Comparison of ENCODE assay signal across 22 cellular contexts in the genomic region with DNA sequence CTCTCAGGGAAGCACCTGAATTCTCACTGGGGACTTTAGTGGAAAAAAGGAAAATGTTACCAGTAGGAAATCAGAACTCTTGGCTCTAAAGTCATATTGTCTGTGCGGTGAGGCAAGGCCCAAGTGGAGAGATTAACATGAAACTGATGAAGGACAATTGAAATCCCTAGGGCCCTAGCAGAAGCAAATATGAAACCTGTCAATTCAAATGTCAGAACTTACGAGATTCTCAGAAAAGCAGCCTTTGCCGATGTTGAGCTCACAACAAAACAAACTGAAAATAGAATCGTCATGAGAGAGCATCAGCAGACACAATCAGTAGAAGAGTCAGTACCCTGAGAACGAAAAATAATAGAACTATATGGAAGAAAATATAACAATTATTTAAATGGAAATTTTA.
DNase-seq lines count a peak whose midpoint lies in the region; ATAC-seq, FAIRE-seq and TF ChIP-seq lines count a peak whose summit lies in the region.
"Had no signal": no experiment of that assay in that cellular context is flagged by ENCODE, and none has a peak within 500 bp of the region (broad histone marks: within the 10 kb centered on the region; RNA-seq: fewer than 3 reads in every experiment).

No MANE protein-coding gene starts in this region.

- peak; percentile 84 for ATAC-seq in GM18873 (IDR thresholded peaks at IDR 0.05; ENCODE audit: low FRiP score, unreplicated experiment)
- peak; percentile 59 for ATAC-seq in HG03378 (IDR thresholded peaks at IDR 0.05; ENCODE audit: unreplicated experiment)
- ATAC-seq in HG03521 (IDR thresholded peaks at IDR 0.05; ENCODE audit: unreplicated experiment) = no peak
- ATAC-seq in GM21360 (IDR thresholded peaks at IDR 0.05; ENCODE audit: unreplicated experiment) = no peak
- ATAC-seq: HepG2 had no signal

- peak; percentile 16 for DNase-seq in GM12864 (ENCODE audit: low read depth)
- DNase-seq in GM12891 (ENCODE audit: insufficient read length, low spot score) = no peak
- no peak for DNase-seq in NCI-H187 treated with DMSO at 0.1 percent for 48 hours (lab: John Stamatoyannopoulos, UW)
- DNase-seq: DMS79, H7, KBM-7, MV-4-11, NCI-H1417 treated with DMSO at 0.1 percent for 48 hours, NCI-H1930, NCI-H226, NCI-H524, NCI-H82, OCI-M1, Right ventricle myocardium superior had no signal

- FAIRE-seq in GM12891 (lab: Jason Lieb, UNC) = no peak
- FAIRE-seq: D721Med, GM19239, HepG2 had no signal

- no peak for TF ChIP-seq CTCF in GM12864 (IDR thresholded peaks at IDR 0.05; ENCODE audit: low read depth, low read length, missing control alignments)

- no peak overlapping the region for H3K4me3 ChIP-seq in GM12864 (ENCODE audit: low read depth, low read length)
- H3K4me3 ChIP-seq: SK-N-MC had no signal

- TF ChIP-seq POLR2A in GM12891 (IDR thresholded peaks at IDR 0.05; ENCODE audit: low read depth, low read length) = no peak

TF ChIP-seq in GM12891, 5 proteins besides CTCF, POLR2A, EP300 and RAD21:
- TF ChIP-seq SPI1 (IDR thresholded peaks at IDR 0.05; ENCODE audit: low read depth, low read length) = no peak
- no peak for TF ChIP-seq TAF1 (IDR thresholded peaks at IDR 0.05; ENCODE audit: low read depth, low read length)
- no peak for TF ChIP-seq POU2F2 (IDR thresholded peaks at IDR 0.05; ENCODE audit: low read depth, low read length)
- no peak for TF ChIP-seq POLR2AphosphoS5 (IDR thresholded peaks at IDR 0.05; ENCODE audit: low read depth, low read length)
- no peak for TF ChIP-seq PAX5 (IDR thresholded peaks at IDR 0.05; ENCODE audit: insufficient read depth, low read length, severe bottlenecking)

Comparison
In these comparisons a context has a peak if more than half of its experiments do, and no peak if none do; other contexts are left out.
1. ATAC-seq: peak in GM18873 (single experiment) and HG03378 (single experiment); none in HG03521 (single experiment) and GM21360 (single experiment).